In genomic region chr2:230990131-230990898, GRCh38 we compare ENCODE assay signal across 22 cellular contexts. TPM values are rescaled to one million over a fixed set of nuclear protein-coding genes. Genes with fewer than 3 reads are reported as not detected.
DNase-seq lines count a peak whose midpoint lies in the region; ATAC-seq, FAIRE-seq and TF ChIP-seq lines count a peak whose summit lies in the region.
"Had no signal": no experiment of that assay in that cellular context is flagged by ENCODE, and none has a peak within 500 bp of the region (broad histone marks: within the 10 kb centered on the region; RNA-seq: fewer than 3 reads in every experiment).

No MANE protein-coding gene starts in this region.

- no peaks in the 10 kb centered on the region for H3K9me2 ChIP-seq in GM23338 (ENCODE audit: insufficient read depth)

- H3K36me3 Mint-ChIP-seq in GM23338 (ENCODE audit: low read depth), result no peaks in the 10 kb centered on the region

- WGBS in small intestine, 3 donors, result 63 to 80% (median 71%) methylated on average over 58 to 70 of the region's 70 CpGs

- H3K9me3 ChIP-seq in small intestine (ENCODE audit: control insufficient read depth, low read depth), result no peaks in the 10 kb centered on the region

- H3K27me3 ChIP-seq in GM23338 (ENCODE audit: insufficient read depth), result no peaks in the 10 kb centered on the region
- no peaks in the 10 kb centered on the region for H3K27me3 ChIP-seq in small intestine (ENCODE audit: control insufficient read depth in 2 of 2, insufficient read depth in 2 of 2, low read length in 2 of 2)

- H3K27ac Mint-ChIP-seq in GM23338, result no peak overlapping the region
- H3K27ac Mint-ChIP-seq: CD4-positive, alpha-beta memory T cell; H9 had no signal

- DNase-seq in ELF-1 (ENCODE audit: low read depth, low spot score) (peak; percentile 30), GM23338 (ENCODE audit: low spot score) (no peak), epidermal melanocyte (ENCODE audit: insufficient read length, low spot score) (peak; percentile 3), small intestine (no peak)
- no peak for DNase-seq in activated CD8-positive, alpha-beta memory T cell treated with anti-CD3 and anti-CD28 coated beads, Interleukin-2, amount 50 U/mL, for 48 hours
- DNase-seq: C1 segment of cervical spinal cord; Calu3; CD4-positive, alpha-beta memory T cell; COR-L47; DMS53; DMS79 treated with DMSO at 0.1 percent for 48 hours; GM23248; H9 had no signal

- H3K27ac ChIP-seq in GM23338 (ENCODE audit: low read depth) (no peak overlapping the region), small intestine (ENCODE audit: low read depth in 1 of 2, low read length in 1 of 2) (no peak overlapping the region)
- H3K27ac ChIP-seq: GM23248 had no signal

- peaks cover 5% of the 10 kb centered on the region for H3K4me1 ChIP-seq in GM23338 (ENCODE audit: insufficient read depth)
- H3K4me1 ChIP-seq in small intestine (ENCODE audit: control insufficient read depth in 2 of 2, insufficient read depth in 1 of 2, low read depth in 1 of 2, low read length in 1 of 2), result no peaks in the 10 kb centered on the region

- H3K4me1 Mint-ChIP-seq in GM23338, result peaks cover 14% of the 10 kb centered on the region

- H3K36me3 ChIP-seq in GM23338 (ENCODE audit: insufficient read depth) (no peaks in the 10 kb centered on the region), small intestine (ENCODE audit: control insufficient read depth in 2 of 2, insufficient read depth in 2 of 2, low read length in 2 of 2) (no peaks in the 10 kb centered on the region)

- peak overlapping the region; percentile 86 for H2AFZ ChIP-seq in GM23338
- H2AFZ ChIP-seq: GM23248 had no signal

- H3K4me3 Mint-ChIP-seq in GM23338, result no peak overlapping the region
- H3K4me3 Mint-ChIP-seq: CD4-positive, alpha-beta memory T cell; H9 had no signal

- no peak for TF ChIP-seq CTCF in GM23338 (conservative IDR thresholded peaks at IDR 0.05; ENCODE audit: low read depth in 2 of 2)

- H3K79me2 ChIP-seq in GM23338 (replicated peaks; ENCODE audit: insufficient read depth), result no peaks in the 10 kb centered on the region

- H3K27me3 Mint-ChIP-seq in GM23338 (ENCODE audit: insufficient read depth, low read depth, poor library complexity), result peaks cover 9% of the 10 kb centered on the region

- H3K4me3 ChIP-seq in GM23338, result no peak overlapping the region
- H3K4me3 ChIP-seq in small intestine (ENCODE audit: low read depth in 1 of 2, low read length in 2 of 2), result no peak overlapping the region
- H3K4me3 ChIP-seq: GM23248 had no signal

- H3F3A ChIP-seq in GM23338 (replicated peaks; ENCODE audit: low read depth), result 0 out of 2 replicates have a peak, but pooled peaks cover 4% of the 10 kb centered on the region

- no peak for FAIRE-seq in small intestine (lab: Jason Lieb, UNC)
- FAIRE-seq: G401.6, GM12892 had no signal

- ATAC-seq in GM23338, result no peak
- no peak for ATAC-seq in GM21381 (IDR thresholded peaks at IDR 0.05; ENCODE audit: unreplicated experiment)
- ATAC-seq: HCT116 had no signal

- H3K4me2 ChIP-seq in GM23338, result no peak overlapping the region

- no peaks in the 10 kb centered on the region for H4K20me1 ChIP-seq in GM23338 (replicated peaks; ENCODE audit: insufficient read depth)

- no peaks in the 10 kb centered on the region for H3K9me3 Mint-ChIP-seq in GM23338
- H3K9me3 Mint-ChIP-seq: H9 had no signal

TF ChIP-seq in GM23338, 12 proteins besides CTCF, POLR2A, EP300 and RAD21 (continues in another document):
- no peak for TF ChIP-seq ZNF114 (CRISPR knock-in tag; IDR thresholded peaks at IDR 0.05)
- no peak for TF ChIP-seq CREB1 (CRISPR knock-in tag; IDR thresholded peaks at IDR 0.05; ENCODE audit: low read depth)
- TF ChIP-seq EZH2phosphoT487 (IDR thresholded peaks at IDR 0.05; ENCODE audit: unreplicated experiment), result no peak
- no peak for TF ChIP-seq POLR2AphosphoS5 (IDR thresholded peaks at IDR 0.05; ENCODE audit: low read depth)
- no peak for TF ChIP-seq REST (IDR thresholded peaks at IDR 0.05; ENCODE audit: unreplicated experiment)
- TF ChIP-seq, protein P1, sequence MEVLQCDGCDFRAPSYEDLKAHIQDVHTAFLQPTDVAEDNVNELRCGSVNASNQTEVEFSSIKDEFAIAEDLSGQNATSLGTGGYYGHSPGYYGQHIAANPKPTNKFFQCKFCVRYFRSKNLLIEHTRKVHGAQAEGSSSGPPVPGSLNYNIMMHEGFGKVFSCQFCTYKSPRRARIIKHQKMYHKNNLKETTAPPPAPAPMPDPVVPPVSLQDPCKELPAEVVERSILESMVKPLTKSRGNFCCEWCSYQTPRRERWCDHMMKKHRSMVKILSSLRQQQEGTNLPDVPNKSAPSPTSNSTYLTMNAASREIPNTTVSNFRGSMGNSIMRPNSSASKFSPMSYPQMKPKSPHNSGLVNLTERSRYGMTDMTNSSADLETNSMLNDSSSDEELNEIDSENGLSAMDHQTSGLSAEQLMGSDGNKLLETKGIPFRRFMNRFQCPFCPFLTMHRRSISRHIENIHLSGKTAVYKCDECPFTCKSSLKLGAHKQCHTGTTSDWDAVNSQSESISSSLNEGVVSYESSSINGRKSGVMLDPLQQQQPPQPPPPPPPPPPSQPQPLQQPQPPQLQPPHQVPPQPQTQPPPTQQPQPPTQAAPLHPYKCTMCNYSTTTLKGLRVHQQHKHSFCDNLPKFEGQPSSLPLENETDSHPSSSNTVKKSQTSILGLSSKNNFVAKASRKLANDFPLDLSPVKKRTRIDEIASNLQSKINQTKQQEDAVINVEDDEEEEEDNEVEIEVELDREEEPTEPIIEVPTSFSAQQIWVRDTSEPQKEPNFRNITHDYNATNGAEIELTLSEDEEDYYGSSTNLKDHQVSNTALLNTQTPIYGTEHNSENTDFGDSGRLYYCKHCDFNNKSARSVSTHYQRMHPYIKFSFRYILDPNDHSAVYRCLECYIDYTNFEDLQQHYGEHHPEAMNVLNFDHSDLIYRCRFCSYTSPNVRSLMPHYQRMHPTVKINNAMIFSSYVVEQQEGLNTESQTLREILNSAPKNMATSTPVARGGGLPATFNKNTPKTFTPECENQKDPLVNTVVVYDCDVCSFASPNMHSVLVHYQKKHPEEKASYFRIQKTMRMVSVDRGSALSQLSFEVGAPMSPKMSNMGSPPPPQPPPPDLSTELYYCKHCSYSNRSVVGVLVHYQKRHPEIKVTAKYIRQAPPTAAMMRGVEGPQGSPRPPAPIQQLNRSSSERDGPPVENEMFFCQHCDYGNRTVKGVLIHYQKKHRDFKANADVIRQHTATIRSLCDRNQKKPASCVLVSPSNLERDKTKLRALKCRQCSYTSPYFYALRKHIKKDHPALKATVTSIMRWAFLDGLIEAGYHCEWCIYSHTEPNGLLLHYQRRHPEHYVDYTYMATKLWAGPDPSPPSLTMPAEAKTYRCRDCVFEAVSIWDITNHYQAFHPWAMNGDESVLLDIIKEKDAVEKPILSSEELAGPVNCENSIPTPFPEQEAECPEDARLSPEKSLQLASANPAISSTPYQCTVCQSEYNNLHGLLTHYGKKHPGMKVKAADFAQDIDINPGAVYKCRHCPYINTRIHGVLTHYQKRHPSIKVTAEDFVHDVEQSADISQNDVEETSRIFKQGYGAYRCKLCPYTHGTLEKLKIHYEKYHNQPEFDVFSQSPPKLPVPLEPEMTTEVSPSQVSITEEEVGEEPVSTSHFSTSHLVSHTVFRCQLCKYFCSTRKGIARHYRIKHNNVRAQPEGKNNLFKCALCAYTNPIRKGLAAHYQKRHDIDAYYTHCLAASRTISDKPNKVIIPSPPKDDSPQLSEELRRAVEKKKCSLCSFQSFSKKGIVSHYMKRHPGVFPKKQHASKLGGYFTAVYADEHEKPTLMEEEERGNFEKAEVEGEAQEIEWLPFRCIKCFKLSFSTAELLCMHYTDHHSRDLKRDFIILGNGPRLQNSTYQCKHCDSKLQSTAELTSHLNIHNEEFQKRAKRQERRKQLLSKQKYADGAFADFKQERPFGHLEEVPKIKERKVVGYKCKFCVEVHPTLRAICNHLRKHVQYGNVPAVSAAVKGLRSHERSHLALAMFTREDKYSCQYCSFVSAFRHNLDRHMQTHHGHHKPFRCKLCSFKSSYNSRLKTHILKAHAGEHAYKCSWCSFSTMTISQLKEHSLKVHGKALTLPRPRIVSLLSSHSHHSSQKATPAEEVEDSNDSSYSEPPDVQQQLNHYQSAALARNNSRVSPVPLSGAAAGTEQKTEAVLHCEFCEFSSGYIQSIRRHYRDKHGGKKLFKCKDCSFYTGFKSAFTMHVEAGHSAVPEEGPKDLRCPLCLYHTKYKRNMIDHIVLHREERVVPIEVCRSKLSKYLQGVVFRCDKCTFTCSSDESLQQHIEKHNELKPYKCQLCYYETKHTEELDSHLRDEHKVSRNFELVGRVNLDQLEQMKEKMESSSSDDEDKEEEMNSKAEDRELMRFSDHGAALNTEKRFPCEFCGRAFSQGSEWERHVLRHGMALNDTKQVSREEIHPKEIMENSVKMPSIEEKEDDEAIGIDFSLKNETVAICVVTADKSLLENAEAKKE (CRISPR knock-in tag; IDR thresholded peaks at IDR 0.05), result no peak
- TF ChIP-seq NANOG (IDR thresholded peaks at IDR 0.05; ENCODE audit: borderline replicate concordance), result no peak

RNA-seq across cellular contexts. Expression of gene SPATA3, which starts 5.6 kb away (rescaled TPM):
- total RNA-seq in GM23338 (2014; rRNA removed; shearing (Covaris generic)), result not detected in 2 replicates
- polyA plus RNA-seq in GM23338 (2016; fragmentation: Nextera tagmentation; extraction: Ambion mirVana), result not detected in 2 replicates
- not detected for polyA plus RNA-seq in small intestine
- total RNA-seq: A172; A673; Calu3; CD4-positive, alpha-beta memory T cell; Daoy; GM23248; H4; H9 had no signal
- polyA plus RNA-seq: BJ; CD4-positive, alpha-beta memory T cell; GM23248 had no signal

RNA-seq across cellular contexts. Expression of gene C2orf72, which starts 47.0 kb away (rescaled TPM):
- total RNA-seq in GM23338 (2014; rRNA removed; shearing (Covaris generic)), result 1.3 and 1.4 TPM in 2 replicates
- polyA plus RNA-seq in GM23338 (2016; fragmentation: Nextera tagmentation; extraction: Ambion mirVana) (0.17 and 0.37 TPM in 2 replicates), small intestine (10 to 100 TPM in 1 of 3 donors, 1 to 10 TPM in 2; 6.5 to 17.4 (median 7.6) TPM)
- total RNA-seq: A673; CD4-positive, alpha-beta memory T cell had no signal
- polyA plus RNA-seq: CD4-positive, alpha-beta memory T cell; GM23248 had no signal

Comparison
In these comparisons a context has a peak if more than half of its experiments do, and no peak if none do; other contexts are left out.
1. DNase-seq: peak in ELF-1 (single experiment) and epidermal melanocyte (single experiment); none in GM23338 (single experiment), small intestine (single experiment) and activated CD8-positive, alpha-beta memory T cell treated with anti-CD3 and anti-CD28 coated beads, Interleukin-2, amount 50 U/mL, for 48 hours (single experiment).